ENCODE assay signal across 10 cellular contexts in genomic region chr2:138536302-138536701, GRCh38. TPM values are rescaled to one million over a fixed set of nuclear protein-coding genes. Genes with fewer than 3 reads are reported as not detected.
DNase-seq lines count a peak whose midpoint lies in the region; ATAC-seq and TF ChIP-seq lines count a peak whose summit lies in the region.
"Had no signal": no experiment of that assay in that cellular context is flagged by ENCODE, and none has a peak within 500 bp of the region (broad histone marks: within the 10 kb centered on the region; RNA-seq: fewer than 3 reads in every experiment).

No MANE protein-coding gene starts in this region.

- no peak for TF ChIP-seq EP300 in esophagus muscularis mucosa (IDR thresholded peaks at IDR 0.05)

- no peak for TF ChIP-seq POLR2A in esophagus muscularis mucosa (IDR thresholded peaks at IDR 0.05; ENCODE audit: low read depth)

- peaks cover 27 to 35% (median 30%) of the 10 kb centered on the region in 11 experiments for H3K9me3 ChIP-seq in BLaER1 treated with 17β-estradiol and CSF1 and Interleukin-3, amounts not matched to agents 10 nM and 100 nM (replicated peaks in 1 of 11)
- H3K9me3 ChIP-seq in esophagus muscularis mucosa: peaks cover 0 to 3% (median 0%) of the 10 kb centered on the region in 4 donors

- H3K4me3 ChIP-seq in BLaER1 treated with 17β-estradiol and CSF1 and Interleukin-3, amounts not matched to agents 10 nM and 100 nM: no peak overlapping the region
- H3K4me3 ChIP-seq in epithelial cell of proximal tubule (ENCODE audit: low read depth, low read length): no peak overlapping the region
- no peak overlapping the region for H3K4me3 ChIP-seq in esophagus muscularis mucosa
- H3K4me3 ChIP-seq: upper lobe of left lung had no signal

- 84% methylated on average over 2 of the region's 2 CpGs for WGBS in esophagus muscularis mucosa

- peak; percentile 88 for DNase-seq in epithelial cell of proximal tubule (ENCODE audit: low read depth)
- no peak for DNase-seq in pons (ENCODE audit: low spot score)
- no peak for DNase-seq in medulla oblongata (ENCODE audit: extremely low spot score)
- DNase-seq in NK-92 (lab: John Stamatoyannopoulos, UW; ENCODE audit: unreplicated experiment): no peak
- DNase-seq in esophagus muscularis mucosa (ENCODE audit: extremely low spot score): no peak
- DNase-seq: activated CD4-positive, alpha-beta memory T cell treated with anti-CD3 and anti-CD28 coated beads for 36 hours; upper lobe of left lung had no signal

- no peaks in the 10 kb centered on the region for H3K27me3 ChIP-seq in BLaER1 treated with 17β-estradiol and CSF1 and Interleukin-3, amounts not matched to agents 10 nM and 100 nM
- H3K27me3 ChIP-seq in esophagus muscularis mucosa: no peaks in the 10 kb centered on the region
- H3K27me3 ChIP-seq: upper lobe of left lung had no signal

- H3K4me2 ChIP-seq in BLaER1 treated with 17β-estradiol and CSF1 and Interleukin-3, amounts not matched to agents 10 nM and 100 nM: peak overlapping the region; percentile 29 to 68 (median 50); a peak in 20 of 22 replicates

- H3K4me1 ChIP-seq in BLaER1 treated with 17β-estradiol and CSF1 and Interleukin-3, amounts not matched to agents 10 nM and 100 nM: peaks cover 6 to 31% (median 21%) of the 10 kb centered on the region in 10 experiments; a peak in 19 of 20 replicates
- H3K4me1 ChIP-seq in esophagus muscularis mucosa: peaks cover 5 to 19% (median 14%) of the 10 kb centered on the region in 4 donors

- peaks cover 10 to 45% (median 21%) of the 10 kb centered on the region in 11 experiments; a peak in 21 of 22 replicates for H3K36me3 ChIP-seq in BLaER1 treated with 17β-estradiol and CSF1 and Interleukin-3, amounts not matched to agents 10 nM and 100 nM
- H3K36me3 ChIP-seq in esophagus muscularis mucosa: peaks cover 0 to 10% (median 5%) of the 10 kb centered on the region in 4 donors

- H3K27ac ChIP-seq in BLaER1 treated with 17β-estradiol and CSF1 and Interleukin-3, amounts not matched to agents 10 nM and 100 nM: no peak overlapping the region
- no peak overlapping the region for H3K27ac ChIP-seq in esophagus muscularis mucosa (replicated peaks in 1 of 4)
- H3K27ac ChIP-seq: upper lobe of left lung had no signal

- intact Hi-C loops in esophagus muscularis mucosa (cut with DNase I): no loop called here

- H3K9ac ChIP-seq in BLaER1 treated with 17β-estradiol and CSF1 and Interleukin-3, amounts not matched to agents 10 nM and 100 nM: no peak overlapping the region

- H4K20me1 ChIP-seq in BLaER1 treated with 17β-estradiol and CSF1 and Interleukin-3, amounts not matched to agents 10 nM and 100 nM: peaks cover 26 to 64% (median 48%) of the 10 kb centered on the region in 11 experiments; a peak in 19 of 22 replicates

- ATAC-seq in GM19452 (IDR thresholded peaks at IDR 0.05; ENCODE audit: unreplicated experiment): peak; percentile 70
- peak; percentile 75 for ATAC-seq in HG03354 (IDR thresholded peaks at IDR 0.05; ENCODE audit: poor library complexity, severe bottlenecking, unreplicated experiment)

- TF ChIP-seq CTCF in epithelial cell of proximal tubule (conservative IDR thresholded peaks at IDR 0.05; ENCODE audit: low read depth, low read length) (no peak), esophagus muscularis mucosa (IDR thresholded peaks at IDR 0.05) (no peak)

RNA-seq across cellular contexts. Expression of gene SPOPL, which starts 34.7 kb away (rescaled TPM):
- total RNA-seq in epithelial cell of proximal tubule (9.1 and 9.3 TPM in 2 replicates), esophagus muscularis mucosa (10 to 100 TPM; 30.5 to 49.0 (median 43.6) TPM)
